ENCODE assay signal across 34 cellular contexts in genomic region chr16:82093901-82094300, GRCh38. TPM values are rescaled to one million over a fixed set of nuclear protein-coding genes. Genes with fewer than 3 reads are reported as not detected.
DNase-seq lines count a peak whose midpoint lies in the region; ATAC-seq, FAIRE-seq and TF ChIP-seq lines count a peak whose summit lies in the region.
"Had no signal": no experiment of that assay in that cellular context is flagged by ENCODE, and none has a peak within 500 bp of the region (broad histone marks: within the 10 kb centered on the region; RNA-seq: fewer than 3 reads in every experiment).

No MANE protein-coding gene starts in this region.

- TF ChIP-seq CTCF in GM23338 (conservative IDR thresholded peaks at IDR 0.05; ENCODE audit: low read depth in 2 of 2) (no peak), endothelial cell of umbilical vein (IDR thresholded peaks at IDR 0.05; ENCODE audit: extremely low read depth in 1 of 2, insufficient read depth in 1 of 2, low read depth in 1 of 2, low read length in 2 of 2) (no peak), heart right ventricle (IDR thresholded peaks at IDR 0.05) (no peak)

- ATAC-seq in GM23338 (no peak), heart right ventricle (no peak)
- ATAC-seq: activated CD4-positive, alpha-beta T cell treated with anti-CD3 and anti-CD28 coated beads for 36 hours; left lung; pancreas had no signal

- H3K4me1 ChIP-seq in GM23338 (ENCODE audit: insufficient read depth) (peaks cover 16% of the 10 kb centered on the region), endothelial cell of umbilical vein (ENCODE audit: control insufficient read depth, extremely low read depth, insufficient read depth, low read length) (no peaks in the 10 kb centered on the region), heart right ventricle (no peaks in the 10 kb centered on the region)
- H3K4me1 ChIP-seq: colonic mucosa, left lung, pancreas, Peyer's patch, testis had no signal

- H3F3A ChIP-seq in GM23338 (replicated peaks; ENCODE audit: low read depth): 0 out of 2 replicates have a peak, but pooled peaks cover 3% of the 10 kb centered on the region

- FAIRE-seq in endothelial cell of umbilical vein (lab: Jason Lieb, UNC): no peak
- FAIRE-seq: G401.6, pancreas, small intestine had no signal

- no TSS peak for BruUV-seq in endothelial cell of umbilical vein (replicated peaks; lab: Mats Ljungman, UMichigan)

- no peak overlapping the region for H3K9ac ChIP-seq in endothelial cell of umbilical vein (replicated peaks; ENCODE audit: extremely low read depth, insufficient read depth, low read length)

- H3K9me2 ChIP-seq in GM23338 (ENCODE audit: insufficient read depth): peaks cover 32% of the 10 kb centered on the region

- H3K27me3 Mint-ChIP-seq in GM23338 (ENCODE audit: insufficient read depth, low read depth, poor library complexity): peaks cover 4% of the 10 kb centered on the region
- peaks cover 11% of the 10 kb centered on the region for H3K27me3 Mint-ChIP-seq in activated CD4-positive, alpha-beta memory T cell treated with anti-CD3 and anti-CD28 coated beads, Interleukin-2, amount 10 ng/mL, durations not matched to agents 7 days and 5 days
- H3K27me3 Mint-ChIP-seq: activated CD4-positive, alpha-beta T cell treated with anti-CD3 and anti-CD28 coated beads for 36 hours had no signal

- TF ChIP-seq POLR2A in endothelial cell of umbilical vein (IDR thresholded peaks at IDR 0.05; ENCODE audit: low read depth, low read length): no peak

- no peaks in the 10 kb centered on the region for H3K9me3 Mint-ChIP-seq in GM23338
- H3K9me3 Mint-ChIP-seq in activated CD4-positive, alpha-beta memory T cell treated with anti-CD3 and anti-CD28 coated beads, Interleukin-2, amount 10 ng/mL, durations not matched to agents 7 days and 5 days: no peaks in the 10 kb centered on the region
- H3K9me3 Mint-ChIP-seq: activated T-cell treated with anti-CD3 and anti-CD28 coated beads, Interleukin-2, amount 50 U/mL, for 24 hours had no signal

- CTCF ChIA-PET in endothelial cell of umbilical vein (lab: Charles Lee): no interaction called here
- CTCF ChIA-PET in activated CD4-positive, alpha-beta memory T cell treated with anti-CD3 and anti-CD28 coated beads, Interleukin-2, amount 10 ng/mL, durations not matched to agents 7 days and 5 days (lab: Charles Lee): no interaction called here

- no peak overlapping the region for H3K4me3 Mint-ChIP-seq in GM23338
- no peak overlapping the region for H3K4me3 Mint-ChIP-seq in activated CD4-positive, alpha-beta memory T cell treated with anti-CD3 and anti-CD28 coated beads, Interleukin-2, amount 10 ng/mL, durations not matched to agents 7 days and 5 days
- H3K4me3 Mint-ChIP-seq: activated CD4-positive, alpha-beta T cell treated with anti-CD3 and anti-CD28 coated beads for 36 hours; activated naive CD8-positive, alpha-beta T cell; activated T-cell treated with anti-CD3 and anti-CD28 coated beads, Interleukin-2, amount 50 U/mL, for 24 hours; neural crest cell had no signal

- DNase-seq in GM23338 (ENCODE audit: low spot score) (no peak), NCI-H226 (peak; percentile 72), endothelial cell of umbilical vein (ENCODE audit: low read depth, low spot score) (no peak), kidney tubule cell (ENCODE audit: low spot score) (peak; percentile 61), SHP77 treated with DMSO at 0.1 percent for 48 hours (lab: John Stamatoyannopoulos, UW) (no peak), glomerular visceral epithelial cell (ENCODE audit: extremely low spot score) (no peak), heart right ventricle (no peak)
- DNase-seq in activated CD4-positive, alpha-beta memory T cell treated with anti-CD3 and anti-CD28 coated beads, Interleukin-2, amount 10 ng/mL, durations not matched to agents 7 days and 5 days: no peak
- DNase-seq: activated CD4-positive, alpha-beta T cell treated with anti-CD3 and anti-CD28 coated beads for 36 hours; activated effector memory CD4-positive, alpha-beta T cell treated with anti-CD3 and anti-CD28 coated beads, Interleukin-2, amount 50 U/mL, for 16 hours; activated T-cell treated with anti-CD3 and anti-CD28 coated beads, Interleukin-2, amount 50 U/mL, for 24 hours; aorta; colonic mucosa; COR-L47; effector memory CD4-positive, alpha-beta T cell; KG1; left lung; mesenchymal stem cell; NCI-H1417 treated with DMSO at 0.1 percent for 48 hours; NCI-H2081; NCI-H2227 treated with DMSO at 0.1 percent for 48 hours; NCI-H748 treated with DMSO at 0.1 percent for 48 hours; pancreas; Peyer's patch; small intestine; stimulated activated naive CD4-positive, alpha-beta T cell treated with Interleukin-2 at 50 U/mL for 16 hours; SW 1271; testis had no signal

- H3K4me2 ChIP-seq in GM23338: peak overlapping the region; percentile 48; the same call in 1 of the 2 replicates
- H3K4me2 ChIP-seq in endothelial cell of umbilical vein (ENCODE audit: insufficient read depth, low read length): no peak overlapping the region

- intact Hi-C loops in endothelial cell of umbilical vein (cut with micrococcal nuclease): no loop called here
- intact Hi-C loops in heart right ventricle (cut with DNase I): no loop called here

- no peaks in the 10 kb centered on the region for H3K9me1 ChIP-seq in endothelial cell of umbilical vein (replicated peaks; ENCODE audit: control insufficient read depth, extremely low read depth, insufficient read depth, low read length)

- no peaks in the 10 kb centered on the region for H3K36me3 ChIP-seq in GM23338 (ENCODE audit: insufficient read depth)
- no peaks in the 10 kb centered on the region for H3K36me3 ChIP-seq in endothelial cell of umbilical vein (ENCODE audit: control insufficient read depth in 2 of 2, extremely low read depth in 1 of 2, insufficient read depth in 2 of 2, low read length in 2 of 2)
- no peaks in the 10 kb centered on the region for H3K36me3 ChIP-seq in heart right ventricle
- H3K36me3 ChIP-seq: colonic mucosa, left lung, pancreas had no signal

- H2AFZ ChIP-seq in GM23338: no peak overlapping the region
- no peak overlapping the region for H2AFZ ChIP-seq in endothelial cell of umbilical vein (ENCODE audit: low read depth, low read length)

- H3K4me3 ChIP-seq in GM23338 (no peak overlapping the region), endothelial cell of umbilical vein (replicated peaks in 1 of 3; ENCODE audit: insufficient read depth in 1 of 3, low read depth in 1 of 3, low read length in 3 of 3) (no peak overlapping the region), heart right ventricle (no peak overlapping the region)
- H3K4me3 ChIP-seq: colonic mucosa, left lung, pancreas, Peyer's patch, testis had no signal

- H3K27ac Mint-ChIP-seq in GM23338: no peak overlapping the region
- no peak overlapping the region for H3K27ac Mint-ChIP-seq in activated CD4-positive, alpha-beta memory T cell treated with anti-CD3 and anti-CD28 coated beads, Interleukin-2, amount 10 ng/mL, durations not matched to agents 7 days and 5 days
- H3K27ac Mint-ChIP-seq: activated CD4-positive, alpha-beta T cell treated with anti-CD3 and anti-CD28 coated beads for 36 hours; activated naive CD8-positive, alpha-beta T cell; activated T-cell treated with anti-CD3 and anti-CD28 coated beads, Interleukin-2, amount 50 U/mL, for 24 hours had no signal

- no peaks in the 10 kb centered on the region for H3K79me2 ChIP-seq in GM23338 (replicated peaks; ENCODE audit: insufficient read depth)
- no peaks in the 10 kb centered on the region for H3K79me2 ChIP-seq in endothelial cell of umbilical vein (ENCODE audit: control insufficient read depth, insufficient read depth, low read length)

- POLR2A ChIA-PET in endothelial cell of umbilical vein (lab: Charles Lee): no interaction called here
- POLR2A ChIA-PET in activated CD4-positive, alpha-beta memory T cell treated with anti-CD3 and anti-CD28 coated beads, Interleukin-2, amount 10 ng/mL, durations not matched to agents 7 days and 5 days (lab: Charles Lee): no interaction called here

- H3K27me3 ChIP-seq in GM23338 (ENCODE audit: insufficient read depth): no peaks in the 10 kb centered on the region
- H3K27me3 ChIP-seq in endothelial cell of umbilical vein (ENCODE audit: control insufficient read depth in 2 of 2, insufficient read depth in 2 of 2, low read length in 2 of 2): peaks cover 1 to 8% of the 10 kb centered on the region in 2 experiments
- H3K27me3 ChIP-seq in heart right ventricle: peaks cover 0 to 12% (median 0%) of the 10 kb centered on the region in 7 donors
- H3K27me3 ChIP-seq: colonic mucosa, left lung, pancreas, Peyer's patch, testis had no signal

- no peaks in the 10 kb centered on the region for H3K9me3 ChIP-seq in endothelial cell of umbilical vein (replicated peaks; ENCODE audit: control insufficient read depth, insufficient read depth, low read length)
- H3K9me3 ChIP-seq in heart right ventricle: no peaks in the 10 kb centered on the region
- H3K9me3 ChIP-seq: colonic mucosa, left lung, pancreas, Peyer's patch, testis had no signal

- H3K27ac ChIP-seq in GM23338 (ENCODE audit: low read depth) (no peak overlapping the region), endothelial cell of umbilical vein (ENCODE audit: insufficient read depth, low read depth, low read length) (no peak overlapping the region), heart right ventricle (no peak overlapping the region)
- H3K27ac ChIP-seq: C4-2B, colonic mucosa, left lung, pancreas, Peyer's patch, testis, VCaP had no signal

- dilution Hi-C loops in endothelial cell of umbilical vein (cut with MboI; ENCODE audit: extremely low pct_ligation_motif_present, low sequenced_read_pairs): no loop called here

- no peaks in the 10 kb centered on the region for H3K36me3 Mint-ChIP-seq in GM23338 (ENCODE audit: low read depth)
- H3K36me3 Mint-ChIP-seq in activated CD4-positive, alpha-beta memory T cell treated with anti-CD3 and anti-CD28 coated beads, Interleukin-2, amount 10 ng/mL, durations not matched to agents 7 days and 5 days (ENCODE audit: low read depth): no peaks in the 10 kb centered on the region
- H3K36me3 Mint-ChIP-seq: activated naive CD8-positive, alpha-beta T cell had no signal

- H3K4me1 Mint-ChIP-seq in GM23338: peaks cover 24% of the 10 kb centered on the region
- peaks cover 2% of the 10 kb centered on the region for H3K4me1 Mint-ChIP-seq in activated CD4-positive, alpha-beta memory T cell treated with anti-CD3 and anti-CD28 coated beads, Interleukin-2, amount 10 ng/mL, durations not matched to agents 7 days and 5 days

- H4K20me1 ChIP-seq in GM23338 (replicated peaks; ENCODE audit: insufficient read depth) (no peaks in the 10 kb centered on the region), endothelial cell of umbilical vein (replicated peaks; ENCODE audit: control insufficient read depth, extremely low read depth, insufficient read depth, low read length) (no peaks in the 10 kb centered on the region)

RNA-seq across cellular contexts. Expression of gene HSD17B2, which starts 58.8 kb away (rescaled TPM):
- not detected in 2 replicates for total RNA-seq in GM23338 (2014; rRNA removed; shearing (Covaris generic))
- polyA plus RNA-seq in GM23338 (2016; fragmentation: Nextera tagmentation; extraction: Ambion mirVana) (0.03 and 0.29 TPM in 2 replicates), endothelial cell of umbilical vein (0.43 and 1.2 TPM in 2 replicates), heart right ventricle (under 1 TPM in 1 of 2 donors, not detected in 1; 0.03 TPM)
- total RNA-seq in endothelial cell of umbilical vein (2.8 and 4.5 TPM in 2 replicates), heart right ventricle (not detected)
- polyA plus RNA-seq in endothelial cell of umbilical vein (2011; cell fraction: cytosol; rRNA removed): 0.56 and 0.74 TPM in 2 replicates
- 0.49 and 0.82 TPM in 2 replicates for polyA plus RNA-seq in endothelial cell of umbilical vein (2011; cell fraction: nucleus; rRNA removed)
- polyA plus RNA-seq in endothelial cell of umbilical vein (2012): 2.4 and 2.7 TPM in 2 replicates
- polyA minus RNA-seq in endothelial cell of umbilical vein: 1.4 TPM in 2 replicates
- not detected for polyA minus RNA-seq in endothelial cell of umbilical vein (2011; cell fraction: cytosol; rRNA and poly(A)+ RNA removed)
- polyA minus RNA-seq in endothelial cell of umbilical vein (2011; cell fraction: nucleus; rRNA and poly(A)+ RNA removed): 0.58 and 1.1 TPM in 2 replicates
- total RNA-seq in activated CD4-positive, alpha-beta memory T cell treated with anti-CD3 and anti-CD28 coated beads, Interleukin-2, amount 10 ng/mL, durations not matched to agents 7 days and 5 days: not detected
- total RNA-seq: activated CD4-positive, alpha-beta T cell treated with anti-CD3 and anti-CD28 coated beads for 36 hours; aorta; cardiac septum; neural crest cell had no signal

Comparison
In these comparisons a context has a peak if more than half of its experiments do, and no peak if none do; other contexts are left out.
1. DNase-seq: peak in NCI-H226 (single experiment) and kidney tubule cell (single experiment); none in GM23338 (single experiment), endothelial cell of umbilical vein (single experiment), activated CD4-positive, alpha-beta memory T cell treated with anti-CD3 and anti-CD28 coated beads, Interleukin-2, amount 10 ng/mL, durations not matched to agents 7 days and 5 days (single experiment), SHP77 treated with DMSO at 0.1 percent for 48 hours (single experiment), glomerular visceral epithelial cell (single experiment) and heart right ventricle (0 of 2).